In the genomic region with DNA sequence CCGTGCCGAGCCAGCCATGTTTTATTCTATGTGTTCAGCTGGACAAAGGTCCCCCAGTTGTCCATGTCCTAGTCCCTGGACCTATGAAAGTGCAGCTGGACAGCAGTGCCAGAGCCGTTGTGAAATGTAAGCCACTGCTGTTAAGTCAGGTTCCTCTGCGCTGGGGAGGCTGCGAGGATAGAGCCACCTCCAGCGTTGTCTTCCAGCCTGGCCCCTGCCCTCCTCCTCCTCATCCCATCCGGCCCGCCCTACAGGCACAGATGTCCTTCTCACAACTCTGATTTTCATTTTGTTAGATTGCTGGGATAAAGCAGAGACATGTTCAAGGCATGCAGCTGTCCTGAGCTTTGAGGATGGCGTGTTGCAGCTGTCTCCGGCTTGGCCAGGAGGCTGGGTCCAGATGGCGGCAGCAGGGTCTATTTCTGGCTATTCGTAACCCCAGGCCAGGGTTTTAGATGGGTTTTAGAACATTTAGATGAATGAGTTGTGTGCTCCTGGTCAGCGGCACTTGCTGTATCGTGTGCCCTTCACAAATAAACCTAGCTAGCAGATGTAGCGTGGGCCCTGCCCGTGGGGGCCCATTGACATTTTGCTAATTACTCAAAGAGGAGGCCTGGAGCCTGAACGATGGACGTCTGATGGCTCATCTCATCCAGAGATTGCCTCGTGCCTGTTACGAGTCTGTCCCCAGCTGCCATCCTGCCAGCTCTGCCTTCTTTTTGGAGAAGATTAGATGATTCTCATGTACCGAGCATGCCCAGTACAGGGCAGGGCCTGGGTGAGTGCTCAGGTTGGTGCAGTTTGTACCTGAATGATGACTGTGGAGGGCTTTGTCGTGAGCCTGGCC, we compare ENCODE assay signal across 14 cellular contexts.
DNase-seq lines count a peak whose midpoint lies in the region; ATAC-seq and TF ChIP-seq lines count a peak whose summit lies in the region.
"Had no signal": no experiment of that assay in that cellular context is flagged by ENCODE, and none has a peak within 500 bp of the region (broad histone marks: within the 10 kb centered on the region; RNA-seq: fewer than 3 reads in every experiment).

No MANE protein-coding gene starts in this region.

- peaks cover 0 to 20% (median 4%) of the 10 kb centered on the region in 3 donors for H3K4me1 ChIP-seq in gastroesophageal sphincter
- H3K4me1 ChIP-seq in vagina, result peaks cover 19% of the 10 kb centered on the region

- intact Hi-C loops in vagina (cut with DNase I), result no loop called here

- H3K27ac ChIP-seq in gastroesophageal sphincter, result peak overlapping the region in 2 of 4 donors; percentile 48 to 62
- peak overlapping the region; percentile 52 for H3K27ac ChIP-seq in vagina
- H3K27ac ChIP-seq: C4-2B had no signal

- ATAC-seq in gastroesophageal sphincter (peak; percentile 24), HG03139 (IDR thresholded peaks at IDR 0.05; ENCODE audit: unreplicated experiment) (no peak)
- ATAC-seq: effector memory CD8-positive, alpha-beta T cell; mucosa of descending colon had no signal

- no peak overlapping the region for H3K4me3 ChIP-seq in gastroesophageal sphincter
- H3K4me3 ChIP-seq in vagina, result no peak overlapping the region
- H3K4me3 ChIP-seq: mucosa of descending colon had no signal

- H3K36me3 ChIP-seq in gastroesophageal sphincter (peaks cover 0 to 4% of the 10 kb centered on the region in 2 donors), vagina (no peaks in the 10 kb centered on the region)

- WGBS in gastroesophageal sphincter (ENCODE audit: low coverage in 1 of 2), 2 donors, result 43 to 78% methylated on average over 6 to 7 of the region's 22 CpGs

- TF ChIP-seq CTCF in gastroesophageal sphincter (IDR thresholded peaks at IDR 0.05) (no peak), vagina (IDR thresholded peaks at IDR 0.05) (no peak)

- TF ChIP-seq EP300 in gastroesophageal sphincter (IDR thresholded peaks at IDR 0.05), result no peak

- peaks cover 0 to 12% (median 0%) of the 10 kb centered on the region in 3 donors for H3K9me3 ChIP-seq in gastroesophageal sphincter
- no peaks in the 10 kb centered on the region for H3K9me3 ChIP-seq in vagina
- H3K9me3 ChIP-seq: mucosa of descending colon had no signal

- DNase-seq in NCI-H2171 (lab: John Stamatoyannopoulos, UW) (peak; percentile 3), myocyte (ENCODE audit: low read depth) (peak; percentile 93), vagina (ENCODE audit: extremely low spot score in 2 of 2) (no peak), mesenteric fat pad (ENCODE audit: low spot score) (no peak), GF-D8 (lab: John Stamatoyannopoulos, UW) (no peak)
- DNase-seq: effector memory CD8-positive, alpha-beta T cell; mucosa of descending colon; NCI-H187; NCI-H446 treated with DMSO at 0.1 percent for 48 hours; RPMI8226; stimulated activated CD8-positive, alpha-beta memory T cell treated with anti-CD3 and anti-CD28 coated beads, Interleukin-4, amount 100 ng/mL, for 48 hours had no signal

- H3K27me3 ChIP-seq in gastroesophageal sphincter, result no peaks in the 10 kb centered on the region
- H3K27me3 ChIP-seq in vagina, result no peaks in the 10 kb centered on the region

- TF ChIP-seq POLR2A in gastroesophageal sphincter (IDR thresholded peaks at IDR 0.05), result no peak
- no peak for TF ChIP-seq POLR2A in vagina (IDR thresholded peaks at IDR 0.05)

Comparison
In these comparisons a context has a peak if more than half of its experiments do, and no peak if none do; other contexts are left out.
1. DNase-seq: peak in NCI-H2171 (single experiment) and myocyte (single experiment); none in vagina (0 of 2), mesenteric fat pad (single experiment) and GF-D8 (single experiment).